8 cellular contexts compared by ENCODE assay signal in genomic region chr12:62138527-62138926, GRCh38.
"Had no signal": no experiment of that assay in that cellular context is flagged by ENCODE, and none has a peak within 500 bp of the region (broad histone marks: within the 10 kb centered on the region; RNA-seq: fewer than 3 reads in every experiment).

No MANE protein-coding gene starts in this region.

- H3K36me3 ChIP-seq: HAP-1 had no signal

- H3K9ac ChIP-seq: GM23248 had no signal

- H3K4me1 ChIP-seq: HAP-1 had no signal

- H3K4me3 ChIP-seq: GM23248, HAP-1, K562 had no signal

- H2AFZ ChIP-seq: GM23248 had no signal

- H3K27ac ChIP-seq: GM23248 had no signal

- DNase-seq: GM23248, GOT3, H7, IMR-90, KG1 had no signal

- ATAC-seq: HCT116, K562 had no signal

- H3K9me3 ChIP-seq: HAP-1 had no signal
